8 cellular contexts compared by ENCODE assay signal in the genomic region with DNA sequence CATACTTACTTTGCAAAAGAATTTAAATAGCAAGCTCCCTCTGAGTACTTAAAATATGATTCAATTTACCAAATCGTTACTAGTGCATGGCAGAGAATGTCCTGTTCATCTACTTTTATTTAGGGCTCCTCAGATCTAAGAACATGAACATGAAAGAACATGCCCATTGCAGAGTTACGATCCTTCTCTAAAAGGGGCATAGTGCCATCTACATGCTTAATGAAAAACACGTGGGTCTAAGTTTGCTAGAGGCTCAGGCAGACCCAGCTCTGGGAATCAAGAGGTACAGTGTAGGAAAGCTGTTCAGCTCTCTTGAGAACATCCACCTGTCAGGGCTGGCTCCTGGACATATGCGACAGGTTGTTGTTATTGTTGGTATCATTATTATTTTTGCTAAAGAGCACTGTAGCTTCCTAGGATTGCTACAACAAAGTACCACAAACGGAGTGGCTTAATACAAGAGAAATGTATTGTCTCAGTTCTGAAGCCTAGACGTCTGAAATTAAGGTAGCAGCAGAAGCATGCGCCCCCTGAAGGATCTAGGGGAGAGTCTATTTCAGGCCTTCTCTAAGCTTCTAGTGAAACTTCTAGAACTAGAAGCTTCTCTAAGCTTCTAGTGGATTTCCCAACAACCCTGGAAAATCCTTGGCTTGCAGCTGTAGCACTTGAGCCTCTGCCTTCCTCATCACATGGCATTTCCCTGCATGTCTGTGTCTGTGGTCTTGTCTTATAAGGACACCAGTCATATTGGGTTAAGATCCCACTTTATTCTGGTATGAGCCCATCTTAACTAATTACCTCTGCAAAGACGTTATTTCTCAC.
DNase-seq lines count a peak whose midpoint lies in the region; ATAC-seq and TF ChIP-seq lines count a peak whose summit lies in the region.

No MANE protein-coding gene starts in this region.

- intact Hi-C loops in left colon (cut with DNase I, micrococcal nuclease) = no loop called here

- DNase-seq in NCI-H82 (lab: John Stamatoyannopoulos, UW) = peak; percentile 34
- DNase-seq in NCI-H82 treated with DMSO at 0.1 percent for 48 hours (lab: John Stamatoyannopoulos, UW; ENCODE audit: unreplicated experiment) = no peak
- DNase-seq in NCI-H1436 treated with DMSO at 0.1 percent for 48 hours (lab: John Stamatoyannopoulos, UW) = peak; percentile 38
- peak; percentile 58 to 70 for DNase-seq in cardiac fibroblast (ENCODE audit: low read depth in 2 of 2)
- DNase-seq in pons (ENCODE audit: low spot score) = peak; percentile 36
- no peak for DNase-seq in stimulated activated CD4-positive, alpha-beta T cell treated with anti-CD3 and anti-CD28 coated beads, Interleukin-1b, Interleukin-23, amount 100 ng/mL, for 48 hours
- DNase-seq in left colon = no peak

- TF ChIP-seq CTCF in cardiac fibroblast (IDR thresholded peaks at IDR 0.05; ENCODE audit: low read depth, low read length) = peak; percentile 24

- no peak overlapping the region for H3K4me3 ChIP-seq in cardiac fibroblast (replicated peaks in 1 of 2; ENCODE audit: low read depth in 2 of 2, low read length in 2 of 2)

- ATAC-seq in GM21528 (IDR thresholded peaks at IDR 0.05; ENCODE audit: low FRiP score, unreplicated experiment) = no peak
- ATAC-seq in left colon = no peak

Comparison
In these comparisons a context has a peak if more than half of its experiments do, and no peak if none do; other contexts are left out.
1. DNase-seq: peak in NCI-H82 (single experiment), NCI-H1436 treated with DMSO at 0.1 percent for 48 hours (single experiment), cardiac fibroblast (2 of 2) and pons (single experiment); none in NCI-H82 treated with DMSO at 0.1 percent for 48 hours (single experiment), stimulated activated CD4-positive, alpha-beta T cell treated with anti-CD3 and anti-CD28 coated beads, Interleukin-1b, Interleukin-23, amount 100 ng/mL, for 48 hours (single experiment) and left colon (0 of 2).